8 cellular contexts compared by ENCODE assay signal in the genomic region with DNA sequence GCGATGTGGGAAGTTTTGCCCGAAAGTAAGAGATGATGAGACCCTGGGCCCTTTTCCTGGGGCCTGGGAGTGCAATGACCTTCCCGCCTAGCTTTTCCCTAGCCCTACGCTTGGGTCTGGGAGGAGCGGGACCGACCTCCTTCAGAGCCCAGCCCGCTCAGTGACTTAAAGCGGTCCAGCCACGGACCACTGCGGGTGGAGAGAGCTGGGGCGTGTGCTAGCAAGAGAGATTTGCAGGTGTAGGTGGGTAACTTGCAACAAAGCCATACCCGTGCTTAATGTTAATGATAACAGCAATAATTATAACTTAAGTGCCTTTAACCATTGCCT. TPM values are rescaled to one million over a fixed set of nuclear protein-coding genes. Genes with fewer than 3 reads are reported as not detected.
DNase-seq lines count a peak whose midpoint lies in the region; ATAC-seq and TF ChIP-seq lines count a peak whose summit lies in the region.

No MANE protein-coding gene starts in this region.

- no peaks in the 10 kb centered on the region for H3K9me3 ChIP-seq in Panc1 (ENCODE audit: control insufficient read depth, insufficient read depth, low read depth, low read length)
- H3K9me3 ChIP-seq in prostate gland: no peaks in the 10 kb centered on the region

- under 1% methylated on average over 12 of the region's 12 CpGs for WGBS in prostate gland

- TF ChIP-seq CTCF in Panc1 (IDR thresholded peaks at IDR 0.05) (peak; percentile 56), fibroblast of pulmonary artery (IDR thresholded peaks at IDR 0.05; ENCODE audit: low read length, missing control alignments) (no peak), prostate gland (IDR thresholded peaks at IDR 0.05) (no peak)

- H3K36me3 ChIP-seq in Panc1 (ENCODE audit: control insufficient read depth, insufficient read depth, low read length) (no peaks in the 10 kb centered on the region; the same call in 1 of the 2 replicates), prostate gland (no peaks in the 10 kb centered on the region)

- H3K4me3 ChIP-seq in Panc1 (ENCODE audit: low read depth in 2 of 2, low read length in 2 of 2): peak overlapping the region; percentile 52 to 66
- H3K4me3 ChIP-seq in fibroblast of pulmonary artery (replicated peaks; ENCODE audit: low read depth, low read length): peak overlapping the region; percentile 75
- peak overlapping the region; percentile 60 to 66 for H3K4me3 ChIP-seq in prostate gland

- peaks cover 15% of the 10 kb centered on the region for H3K4me1 ChIP-seq in Panc1 (ENCODE audit: control insufficient read depth, insufficient read depth, low read length)
- no peaks in the 10 kb centered on the region for H3K4me1 ChIP-seq in prostate gland (replicated peaks)

- in situ Hi-C loops in Panc1 (cut with HindIII; ENCODE audit: low pct_unique_long_range_greater_than_20kb, low sequenced_read_pairs): no loop called here

- H3K27ac ChIP-seq in Panc1 (ENCODE audit: low read length): peak overlapping the region; percentile 87
- H3K27ac ChIP-seq in prostate gland: peak overlapping the region; percentile 85 to 89

- BruUV-seq in Panc1 (replicated peaks; lab: Mats Ljungman, UMichigan): no TSS peak

- ATAC-seq in GM18520 (IDR thresholded peaks at IDR 0.05; ENCODE audit: unreplicated experiment) (peak; percentile 8), HG02571 (IDR thresholded peaks at IDR 0.05; ENCODE audit: unreplicated experiment) (peak; percentile 32), Panc1 (peak; percentile 49)

- POLR2A ChIA-PET in Panc1 (lab: Charles Lee): interaction anchor here (0.7 to 1.0 kb wide), 3 partner anchors 34 to 436 kb away, joined by 3 read pairs; no protein-coding TSS in a partner anchor

- no peak for TF ChIP-seq POLR2A in prostate gland (IDR thresholded peaks at IDR 0.05)

- CTCF ChIA-PET in Panc1 (lab: Charles Lee): interaction anchor here (0.7 to 1.1 kb wide), 2 partner anchors 106 to 427 kb away, joined by 3 to 4 read pairs; no protein-coding TSS in a partner anchor

- H3K27me3 ChIP-seq in Panc1 (ENCODE audit: control insufficient read depth, insufficient read depth, low read length) (no peaks in the 10 kb centered on the region), prostate gland (replicated peaks; ENCODE audit: insufficient read depth) (no peaks in the 10 kb centered on the region)

- intact Hi-C loops in Panc1 (cut with micrococcal nuclease; ENCODE audit: unreplicated experiment): loop anchor here (1.0 to 10.0 kb wide), 6 partner anchors 53 to 421 kb away; no protein-coding TSS in a partner anchor
- intact Hi-C loops in prostate gland (cut with DNase I): loop anchor here (2.0 to 10.0 kb wide), 6 partner anchors 106 to 644 kb away; no protein-coding TSS in a partner anchor

- DNase-seq in Panc1 (ENCODE audit: low read depth, low spot score): no peak
- DNase-seq in fibroblast of pulmonary artery (ENCODE audit: low read depth): no peak
- DNase-seq in prostate gland (ENCODE audit: low spot score): no peak
- no peak for DNase-seq in NCI-H69 (lab: John Stamatoyannopoulos, UW)
- no peak for DNase-seq in DMS153 (lab: John Stamatoyannopoulos, UW)
- no peak for DNase-seq in kidney tubule cell (ENCODE audit: low spot score)

RNA-seq across cellular contexts. Expression of gene PDE5A, which starts 0.5 kb away (rescaled TPM):
- total RNA-seq in Panc1 (2021; ENCODE audit: unreplicated experiment): 114 TPM
- polyA plus RNA-seq in Panc1 (2012; ENCODE audit: insufficient read length): 40.8 TPM
- total RNA-seq in prostate gland: 10 to 100 TPM; 46.0 to 49.6 TPM
